15 cellular contexts compared by ENCODE assay signal in genomic region chr1:234541281-234541975, GRCh38.
A peak's percentile ranks its signal among the peaks of the same experiment; 100 is the strongest.
DNase-seq lines count a peak whose midpoint lies in the region; ATAC-seq, FAIRE-seq and TF ChIP-seq lines count a peak whose summit lies in the region.
"Had no signal": no experiment of that assay in that cellular context is flagged by ENCODE, and none has a peak within 500 bp of the region (broad histone marks: within the 10 kb centered on the region; RNA-seq: fewer than 3 reads in every experiment).

No MANE protein-coding gene starts in this region.

- no peaks in the 10 kb centered on the region for H3K79me2 ChIP-seq in mammary epithelial cell (ENCODE audit: insufficient read depth, low read length)

- no peak overlapping the region for H2AFZ ChIP-seq in mammary epithelial cell (ENCODE audit: low read depth, low read length)

- intact Hi-C loops in mammary epithelial cell (cut with micrococcal nuclease), result loop anchor here (1.0 to 5.0 kb wide), 2 partner anchors 23 to 181 kb away; no protein-coding TSS in a partner anchor

- H3K9ac ChIP-seq in mammary epithelial cell (ENCODE audit: insufficient read depth, low read length), result no peak overlapping the region

- H3K4me3 ChIP-seq in mammary epithelial cell (replicated peaks in 1 of 3; ENCODE audit: insufficient read depth in 1 of 3, low read depth in 2 of 3, low read length in 3 of 3), result no peak overlapping the region
- H3K4me3 ChIP-seq: HAP-1, thoracic aorta had no signal

- ATAC-seq in HG03571 (IDR thresholded peaks at IDR 0.05; ENCODE audit: unreplicated experiment), result no peak
- ATAC-seq: CD8-positive, alpha-beta T cell; left lobe of liver had no signal

- no peaks in the 10 kb centered on the region for H4K20me1 ChIP-seq in mammary epithelial cell (ENCODE audit: insufficient read depth, low read length)

- no peak overlapping the region for H3K27ac ChIP-seq in mammary epithelial cell (ENCODE audit: insufficient read depth, low read depth, low read length)
- H3K27ac ChIP-seq: thoracic aorta had no signal

- no peaks in the 10 kb centered on the region for H3K9me3 Mint-ChIP-seq in mesothelial cell of epicardium
- H3K9me3 Mint-ChIP-seq: CD8-positive, alpha-beta T cell had no signal

- H3K4me1 ChIP-seq in mammary epithelial cell (ENCODE audit: insufficient read depth, low read length), result peaks cover 56% of the 10 kb centered on the region

- no peaks in the 10 kb centered on the region for H3K36me3 Mint-ChIP-seq in mesothelial cell of epicardium
- H3K36me3 Mint-ChIP-seq: CD8-positive, alpha-beta T cell had no signal

- 44% methylated on average over 5 of the region's 5 CpGs for WGBS in mammary epithelial cell (ENCODE audit: low coverage, missing lambda C conversion rate)

- dilution Hi-C loops in mammary epithelial cell (cut with HindIII; ENCODE audit: low sequenced_read_pairs), result no loop called here

- peaks cover 87% of the 10 kb centered on the region for H3K4me1 Mint-ChIP-seq in mesothelial cell of epicardium

- no peaks in the 10 kb centered on the region for H3K27me3 ChIP-seq in mammary epithelial cell (ENCODE audit: insufficient read depth, low read length)

- H3K4me2 ChIP-seq in mammary epithelial cell (ENCODE audit: insufficient read depth, low read depth, low read length), result no peak overlapping the region

- H3K27me3 Mint-ChIP-seq in mesothelial cell of epicardium (ENCODE audit: low read depth), result no peaks in the 10 kb centered on the region

- H3K36me3 ChIP-seq in mammary epithelial cell (ENCODE audit: insufficient read depth, low read length), result no peaks in the 10 kb centered on the region
- H3K36me3 ChIP-seq: HAP-1, thoracic aorta had no signal

- no peak for TF ChIP-seq CTCF in mammary epithelial cell (conservative IDR thresholded peaks at IDR 0.05 in 1 of 2, IDR thresholded peaks at IDR 0.05 in 1 of 2; ENCODE audit: extremely low read depth in 1 of 2, insufficient read depth in 1 of 2, low read depth in 1 of 2, low read length in 2 of 2)
- no peak for TF ChIP-seq CTCF in mesothelial cell of epicardium (IDR thresholded peaks at IDR 0.05; ENCODE audit: unreplicated experiment)

- H3K27ac Mint-ChIP-seq in mesothelial cell of epicardium, result peak overlapping the region; percentile 6
- H3K27ac Mint-ChIP-seq: CD8-positive, alpha-beta T cell had no signal

- H3K9me3 ChIP-seq in mammary epithelial cell (replicated peaks; ENCODE audit: insufficient read depth, low read length), result no peaks in the 10 kb centered on the region
- H3K9me3 ChIP-seq: HAP-1, thoracic aorta had no signal

- H3K4me3 Mint-ChIP-seq in mesothelial cell of epicardium, result no peak overlapping the region
- H3K4me3 Mint-ChIP-seq: CD8-positive, alpha-beta T cell had no signal

- CTCF ChIA-PET in mammary epithelial cell (lab: Charles Lee; ENCODE audit: low non-redundant PET), result no interaction called here

- no TSS peak for BruUV-seq in mammary epithelial cell (replicated peaks; lab: Mats Ljungman, UMichigan)

- FAIRE-seq in GM19239 (lab: Jason Lieb, UNC), result no peak

- in situ Hi-C loops in mammary epithelial cell (cut with MboI; ENCODE audit: low sequenced_read_pairs in 2 of 2), result no loop called here

- peak; percentile 45 for DNase-seq in stimulated activated CD4-positive, alpha-beta T cell treated with anti-CD3 and anti-CD28 coated beads, Interleukin-1b, Interleukin-23, amount 100 ng/mL, for 48 hours
- no peak for DNase-seq in stimulated activated CD4-positive, alpha-beta T cell treated with anti-CD3 and anti-CD28 coated beads, Interleukin-15, amount 100 ng/mL, for 24 hours
- peak; percentile 75 for DNase-seq in mammary epithelial cell
- DNase-seq in mesothelial cell of epicardium (ENCODE audit: low spot score in 2 of 2, unreplicated experiment in 2 of 2), result no peak
- no peak for DNase-seq in GM19239 (ENCODE audit: insufficient read length, low spot score)
- no peak for DNase-seq in NOMO-1 treated with DMSO at 0.1 percent for 48 hours (lab: John Stamatoyannopoulos, UW; ENCODE audit: unreplicated experiment)
- no peak for DNase-seq in T1000 (lab: John Stamatoyannopoulos, UW)
- DNase-seq: aorta; CD8-positive, alpha-beta T cell; NCI-H2081; stimulated activated CD4-positive, alpha-beta T cell treated with anti-CD3 and anti-CD28 coated beads, Interleukin-4, amount 100 ng/mL, for 4 hours had no signal

Comparison
In these comparisons a context has a peak if more than half of its experiments do, and no peak if none do; other contexts are left out.
1. DNase-seq: peak in stimulated activated CD4-positive, alpha-beta T cell treated with anti-CD3 and anti-CD28 coated beads, Interleukin-1b, Interleukin-23, amount 100 ng/mL, for 48 hours (single experiment) and mammary epithelial cell (single experiment); none in stimulated activated CD4-positive, alpha-beta T cell treated with anti-CD3 and anti-CD28 coated beads, Interleukin-15, amount 100 ng/mL, for 24 hours (single experiment), mesothelial cell of epicardium (0 of 2), GM19239 (single experiment), NOMO-1 treated with DMSO at 0.1 percent for 48 hours (single experiment) and T1000 (single experiment).